1 cellular context compared by ENCODE assay signal in genomic region chr5:140043508-140043872, GRCh38.
TF ChIP-seq lines count a peak whose summit lies in the region.

No MANE protein-coding gene starts in this region.

TF ChIP-seq in IMR-90, 13 proteins besides CTCF, POLR2A, EP300 and RAD21 (continued from another document):
- TF ChIP-seq FOS (IDR thresholded peaks at IDR 0.05; ENCODE audit: low read depth, low read length): no peak
- TF ChIP-seq CEBPB (IDR thresholded peaks at IDR 0.05; ENCODE audit: low read depth, low read length): no peak
- TF ChIP-seq CHD1 (IDR thresholded peaks at IDR 0.05; ENCODE audit: low read depth, low read length): no peak
- no peak for TF ChIP-seq MAFK (IDR thresholded peaks at IDR 0.05; ENCODE audit: low read depth, low read length)
- TF ChIP-seq NFE2L2 (IDR thresholded peaks at IDR 0.05; ENCODE audit: low read depth, low read length): no peak
- TF ChIP-seq MAZ (IDR thresholded peaks at IDR 0.05; ENCODE audit: borderline replicate concordance, low read depth, low read length): no peak
- TF ChIP-seq, protein P1, sequence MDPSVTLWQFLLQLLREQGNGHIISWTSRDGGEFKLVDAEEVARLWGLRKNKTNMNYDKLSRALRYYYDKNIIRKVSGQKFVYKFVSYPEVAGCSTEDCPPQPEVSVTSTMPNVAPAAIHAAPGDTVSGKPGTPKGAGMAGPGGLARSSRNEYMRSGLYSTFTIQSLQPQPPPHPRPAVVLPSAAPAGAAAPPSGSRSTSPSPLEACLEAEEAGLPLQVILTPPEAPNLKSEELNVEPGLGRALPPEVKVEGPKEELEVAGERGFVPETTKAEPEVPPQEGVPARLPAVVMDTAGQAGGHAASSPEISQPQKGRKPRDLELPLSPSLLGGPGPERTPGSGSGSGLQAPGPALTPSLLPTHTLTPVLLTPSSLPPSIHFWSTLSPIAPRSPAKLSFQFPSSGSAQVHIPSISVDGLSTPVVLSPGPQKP (IDR thresholded peaks at IDR 0.05; ENCODE audit: borderline replicate concordance, low read depth, low read length): no peak
- TF ChIP-seq SMC3 (IDR thresholded peaks at IDR 0.05; ENCODE audit: low read depth, low read length): no peak
- no peak for TF ChIP-seq BHLHE40 (IDR thresholded peaks at IDR 0.05; ENCODE audit: low read depth, low read length)
- TF ChIP-seq RCOR1 (IDR thresholded peaks at IDR 0.05; ENCODE audit: insufficient replicate concordance, low read length): no peak
- TF ChIP-seq RFX5 (IDR thresholded peaks at IDR 0.05; ENCODE audit: low read depth, low read length): no peak
